In the genomic region with DNA sequence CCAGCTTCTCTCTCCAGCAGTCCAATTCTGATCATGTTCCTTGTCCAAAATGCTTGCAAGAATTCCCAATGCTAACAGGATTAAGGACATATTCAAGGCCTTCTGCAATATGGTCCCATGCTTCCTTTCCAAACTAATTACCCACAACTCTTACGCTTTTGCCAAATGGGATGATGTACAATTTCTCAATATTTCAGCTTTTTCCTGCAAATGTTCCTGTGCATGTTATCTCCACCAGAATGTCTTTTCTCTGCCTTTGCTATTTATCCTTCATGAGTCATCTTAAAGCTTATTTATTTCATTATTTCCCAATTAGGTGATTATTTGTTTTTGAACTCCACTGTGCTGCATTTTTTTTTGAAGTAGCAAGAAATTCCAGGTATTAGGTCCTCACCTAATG, we compare ENCODE assay signal across 22 cellular contexts.
"Had no signal": no experiment of that assay in that cellular context is flagged by ENCODE, and none has a peak within 500 bp of the region (broad histone marks: within the 10 kb centered on the region; RNA-seq: fewer than 3 reads in every experiment).

No MANE protein-coding gene starts in this region.

- H3K4me3 ChIP-seq: ascending aorta, SK-N-MC had no signal

- H3K36me3 ChIP-seq: ascending aorta had no signal

- ATAC-seq: activated CD8-positive, alpha-beta memory T cell treated with anti-CD3 and anti-CD28 coated beads, Interleukin-2, amount 10 ng/mL, durations not matched to agents 7 days and 5 days; T-cell had no signal

- H3K9me3 ChIP-seq: ascending aorta had no signal

- DNase-seq: activated B cell treated with CpG ODN at 0.5 μM for 24 hours; activated CD4-positive, alpha-beta T cell treated with anti-CD3 and anti-CD28 coated beads for 1 hour; activated CD4-positive, alpha-beta T cell treated with anti-CD3 and anti-CD28 coated beads, Interleukin-2, amount 10 ng/mL, durations not matched to agents 24 days and 14 days; activated CD4-positive, alpha-beta T cell treated with anti-CD3 and anti-CD28 coated beads, Interleukin-2, amount 50 U/mL, for 48 hours; activated CD8-positive, alpha-beta memory T cell treated with anti-CD3 and anti-CD28 coated beads, Interleukin-2, amount 10 ng/mL, durations not matched to agents 7 days and 5 days; activated effector memory CD4-positive, alpha-beta T cell treated with Interleukin-2 at 50 U/mL for 16 hours; activated naive CD4-positive, alpha-beta T cell; activated T-cell treated with anti-CD3 and anti-CD28 coated beads, Interleukin-2, amount 50 U/mL, for 24 hours; amniotic stem cell; Kasumi-1; NCI-H1048; NCI-H146; NCI-H187 treated with DMSO at 0.1 percent for 48 hours; NCI-H2081 treated with DMSO at 0.1 percent for 48 hours; NCI-H446; NCI-H524; SIG-M5; T-cell; T-helper 2 cell; T1000 had no signal

- H3K27ac ChIP-seq: ascending aorta, SK-N-MC had no signal

- H3K4me1 ChIP-seq: ascending aorta had no signal

- H3K27me3 ChIP-seq: ascending aorta had no signal
